In genomic region chr4:66575024-66575696, GRCh38 we compare ENCODE assay signal across 1 cellular context.
TF ChIP-seq lines count a peak whose summit lies in the region.

No MANE protein-coding gene starts in this region.

TF ChIP-seq in H1, 55 proteins besides CTCF, POLR2A, EP300 and RAD21 (continued from another document):
- TF ChIP-seq GABPA (IDR thresholded peaks at IDR 0.05; ENCODE audit: borderline replicate concordance, insufficient read depth, low read length): no peak
- no peak for TF ChIP-seq CEBPB (IDR thresholded peaks at IDR 0.05; ENCODE audit: low read depth, low read length)
- no peak for TF ChIP-seq CHD7 (IDR thresholded peaks at IDR 0.05; ENCODE audit: insufficient replicate concordance, low read length)
- no peak for TF ChIP-seq RXRA (IDR thresholded peaks at IDR 0.05; ENCODE audit: insufficient read depth, low read depth, low read length)
- TF ChIP-seq NRF1 (IDR thresholded peaks at IDR 0.05; ENCODE audit: low read depth, low read length): no peak
